28 cellular contexts compared by ENCODE assay signal in the genomic region with DNA sequence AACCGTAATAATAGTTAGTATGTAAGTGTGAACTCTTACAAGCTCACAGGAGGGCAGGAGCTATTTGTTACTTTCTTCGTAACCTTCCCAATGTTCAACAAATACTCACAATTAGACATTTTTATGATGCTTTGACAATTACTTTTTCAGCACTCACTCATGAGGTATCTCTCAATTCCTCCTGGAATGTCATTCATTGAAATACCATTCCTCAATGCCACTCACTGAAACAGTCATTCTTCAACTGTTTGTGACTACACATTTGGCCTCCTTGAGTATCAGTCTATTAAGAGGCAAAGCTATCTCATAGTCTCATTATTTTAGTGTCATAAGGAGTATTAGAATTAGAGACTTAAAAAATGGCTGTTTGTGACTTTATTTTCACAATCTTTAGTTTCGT.
"Had no signal": no experiment of that assay in that cellular context is flagged by ENCODE, and none has a peak within 500 bp of the region (broad histone marks: within the 10 kb centered on the region; RNA-seq: fewer than 3 reads in every experiment).

No MANE protein-coding gene starts in this region.

- H3K27ac ChIP-seq: ascending aorta, body of pancreas, VCaP had no signal

- H3K36me3 ChIP-seq: ascending aorta had no signal

- H3K4me3 Mint-ChIP-seq: activated CD4-positive, alpha-beta memory T cell treated with anti-CD3 and anti-CD28 coated beads, Interleukin-2, amount 10 ng/mL, durations not matched to agents 7 days and 5 days; activated CD4-positive, alpha-beta T cell treated with anti-CD3 and anti-CD28 coated beads, Interleukin-2, amount 10 ng/mL, durations not matched to agents 7 days and 5 days; activated naive CD4-positive, alpha-beta T cell treated with anti-CD3 and anti-CD28 coated beads, Interleukin-2, amount 10 ng/mL, durations not matched to agents 7 days and 5 days; activated naive CD8-positive, alpha-beta T cell treated with anti-CD3 and anti-CD28 coated beads, Interleukin-2, amount 10 ng/mL, durations not matched to agents 7 days and 5 days; activated T-cell treated with anti-CD3 and anti-CD28 coated beads, Interleukin-2, amount 50 U/mL, for 24 hours; activated T-cell treated with anti-CD3 and anti-CD28 coated beads, Interleukin-2, amount 50 U/mL, for 72 hours; endodermal cell; WTC11 had no signal

- DNase-seq: activated CD4-positive, alpha-beta memory T cell treated with anti-CD3 and anti-CD28 coated beads, Interleukin-2, amount 10 ng/mL, durations not matched to agents 7 days and 5 days; activated CD4-positive, alpha-beta T cell treated with anti-CD3 and anti-CD28 coated beads for 1 hour; activated CD4-positive, alpha-beta T cell treated with anti-CD3 and anti-CD28 coated beads for 4 hours; activated CD4-positive, alpha-beta T cell treated with anti-CD3 and anti-CD28 coated beads, Interleukin-2, amount 10 ng/mL, durations not matched to agents 7 days and 5 days; activated CD4-positive, alpha-beta T cell treated with anti-CD3 and anti-CD28 coated beads, Interleukin-2, amount 50 U/mL, for 4 hours; activated CD8-positive, alpha-beta memory T cell treated with anti-CD3 and anti-CD28 coated beads, Interleukin-2, amount 50 U/mL, for 48 hours; activated gamma-delta T cell; activated naive CD4-positive, alpha-beta T cell; activated naive CD4-positive, alpha-beta T cell treated with anti-CD3 and anti-CD28 coated beads, Interleukin-2, amount 10 ng/mL, durations not matched to agents 7 days and 5 days; activated naive CD8-positive, alpha-beta T cell treated with anti-CD3 and anti-CD28 coated beads, Interleukin-2, amount 10 ng/mL, durations not matched to agents 7 days and 5 days; activated T-cell treated with anti-CD3 and anti-CD28 coated beads for 4 hours; activated T-cell treated with anti-CD3 and anti-CD28 coated beads, Interleukin-2, amount 50 U/mL, for 24 hours; activated T-cell treated with anti-CD3 and anti-CD28 coated beads, Interleukin-2, amount 50 U/mL, for 72 hours; body of pancreas; caudate nucleus; effector memory CD4-positive, alpha-beta T cell; endodermal cell; foreskin fibroblast; head of caudate nucleus; T-helper 2 cell had no signal

- H3K4me3 ChIP-seq: ascending aorta, body of pancreas had no signal

- H3K4me1 Mint-ChIP-seq: activated CD4-positive, alpha-beta memory T cell treated with anti-CD3 and anti-CD28 coated beads, Interleukin-2, amount 10 ng/mL, durations not matched to agents 7 days and 5 days; activated CD4-positive, alpha-beta T cell treated with anti-CD3 and anti-CD28 coated beads, Interleukin-2, amount 10 ng/mL, durations not matched to agents 7 days and 5 days; activated naive CD4-positive, alpha-beta T cell treated with anti-CD3 and anti-CD28 coated beads, Interleukin-2, amount 10 ng/mL, durations not matched to agents 7 days and 5 days; activated naive CD8-positive, alpha-beta T cell treated with anti-CD3 and anti-CD28 coated beads, Interleukin-2, amount 10 ng/mL, durations not matched to agents 7 days and 5 days had no signal

- ATAC-seq: activated naive CD4-positive, alpha-beta T cell treated with anti-CD3 and anti-CD28 coated beads, Interleukin-2, amount 50 U/mL, for 72 hours; activated T-cell treated with anti-CD3 and anti-CD28 coated beads, Interleukin-2, amount 50 U/mL, for 72 hours; body of pancreas; esophagus mucosa; WTC11 had no signal

- H3K36me3 Mint-ChIP-seq: activated naive CD4-positive, alpha-beta T cell treated with anti-CD3 and anti-CD28 coated beads, Interleukin-2, amount 10 ng/mL, durations not matched to agents 7 days and 5 days; activated naive CD4-positive, alpha-beta T cell treated with anti-CD3 and anti-CD28 coated beads, Interleukin-2, amount 50 U/mL, for 72 hours; activated naive CD8-positive, alpha-beta T cell treated with anti-CD3 and anti-CD28 coated beads, Interleukin-2, amount 10 ng/mL, durations not matched to agents 7 days and 5 days had no signal

- H3K9me3 ChIP-seq: ascending aorta, body of pancreas had no signal

- FAIRE-seq: colon, frontal cortex, TTC549 had no signal

- H3K4me1 ChIP-seq: ascending aorta, body of pancreas had no signal

- H3K27me3 Mint-ChIP-seq: activated CD4-positive, alpha-beta memory T cell treated with anti-CD3 and anti-CD28 coated beads, Interleukin-2, amount 10 ng/mL, durations not matched to agents 7 days and 5 days; activated CD4-positive, alpha-beta T cell treated with anti-CD3 and anti-CD28 coated beads, Interleukin-2, amount 10 ng/mL, durations not matched to agents 7 days and 5 days; activated naive CD4-positive, alpha-beta T cell treated with anti-CD3 and anti-CD28 coated beads, Interleukin-2, amount 10 ng/mL, durations not matched to agents 7 days and 5 days; activated naive CD8-positive, alpha-beta T cell treated with anti-CD3 and anti-CD28 coated beads, Interleukin-2, amount 10 ng/mL, durations not matched to agents 7 days and 5 days; activated T-cell treated with anti-CD3 and anti-CD28 coated beads, Interleukin-2, amount 50 U/mL, for 24 hours had no signal

- H3K27me3 ChIP-seq: ascending aorta, body of pancreas had no signal

- H3K9me3 Mint-ChIP-seq: activated CD4-positive, alpha-beta memory T cell treated with anti-CD3 and anti-CD28 coated beads, Interleukin-2, amount 10 ng/mL, durations not matched to agents 7 days and 5 days; activated CD4-positive, alpha-beta T cell treated with anti-CD3 and anti-CD28 coated beads, Interleukin-2, amount 10 ng/mL, durations not matched to agents 7 days and 5 days; activated naive CD4-positive, alpha-beta T cell treated with anti-CD3 and anti-CD28 coated beads, Interleukin-2, amount 10 ng/mL, durations not matched to agents 7 days and 5 days; activated naive CD4-positive, alpha-beta T cell treated with anti-CD3 and anti-CD28 coated beads, Interleukin-2, amount 50 U/mL, for 72 hours; activated naive CD8-positive, alpha-beta T cell treated with anti-CD3 and anti-CD28 coated beads, Interleukin-2, amount 10 ng/mL, durations not matched to agents 7 days and 5 days; activated T-cell treated with anti-CD3 and anti-CD28 coated beads, Interleukin-2, amount 50 U/mL, for 24 hours; activated T-cell treated with anti-CD3 and anti-CD28 coated beads, Interleukin-2, amount 50 U/mL, for 72 hours had no signal

- H3K27ac Mint-ChIP-seq: activated CD4-positive, alpha-beta memory T cell treated with anti-CD3 and anti-CD28 coated beads, Interleukin-2, amount 10 ng/mL, durations not matched to agents 7 days and 5 days; activated CD4-positive, alpha-beta T cell treated with anti-CD3 and anti-CD28 coated beads, Interleukin-2, amount 10 ng/mL, durations not matched to agents 7 days and 5 days; activated naive CD4-positive, alpha-beta T cell treated with anti-CD3 and anti-CD28 coated beads, Interleukin-2, amount 10 ng/mL, durations not matched to agents 7 days and 5 days; activated naive CD4-positive, alpha-beta T cell treated with anti-CD3 and anti-CD28 coated beads, Interleukin-2, amount 50 U/mL, for 72 hours; activated naive CD8-positive, alpha-beta T cell treated with anti-CD3 and anti-CD28 coated beads, Interleukin-2, amount 10 ng/mL, durations not matched to agents 7 days and 5 days; activated T-cell treated with anti-CD3 and anti-CD28 coated beads, Interleukin-2, amount 50 U/mL, for 24 hours; activated T-cell treated with anti-CD3 and anti-CD28 coated beads, Interleukin-2, amount 50 U/mL, for 72 hours; endodermal cell; WTC11 had no signal
